ENCODE assay signal across 9 cellular contexts in genomic region chr7:16695621-16696237, GRCh38. TPM values are rescaled to one million over a fixed set of nuclear protein-coding genes. Genes with fewer than 3 reads are reported as not detected.
DNase-seq lines count a peak whose midpoint lies in the region; ATAC-seq and TF ChIP-seq lines count a peak whose summit lies in the region.
"Had no signal": no experiment of that assay in that cellular context is flagged by ENCODE, and none has a peak within 500 bp of the region (broad histone marks: within the 10 kb centered on the region; RNA-seq: fewer than 3 reads in every experiment).

No MANE protein-coding gene starts in this region.

- H3K27ac Mint-ChIP-seq in endodermal cell (no peak overlapping the region), mesothelial cell of epicardium (no peak overlapping the region)

- H3K9me3 ChIP-seq in NT2/D1 (ENCODE audit: insufficient read depth, low read length) = no peaks in the 10 kb centered on the region
- H3K9me3 ChIP-seq in endodermal cell (ENCODE audit: control insufficient read depth, low read length) = no peaks in the 10 kb centered on the region
- H3K9me3 ChIP-seq: BLaER1 had no signal

- no peak overlapping the region for H3K27ac ChIP-seq in endodermal cell (ENCODE audit: low read depth, low read length)
- H3K27ac ChIP-seq: BLaER1 had no signal

- H3K27me3 ChIP-seq in NT2/D1 (ENCODE audit: insufficient read depth, insufficient read length) (no peaks in the 10 kb centered on the region), endodermal cell (ENCODE audit: control insufficient read depth, insufficient read depth, low read length, poor library complexity, severe bottlenecking) (no peaks in the 10 kb centered on the region)
- H3K27me3 ChIP-seq: BLaER1 had no signal

- peaks cover 70% of the 10 kb centered on the region for H3K36me3 Mint-ChIP-seq in endodermal cell (ENCODE audit: low read depth)
- peaks cover 46% of the 10 kb centered on the region for H3K36me3 Mint-ChIP-seq in mesothelial cell of epicardium

- ATAC-seq in HG02798 (IDR thresholded peaks at IDR 0.05; ENCODE audit: poor library complexity, unreplicated experiment) (peak; percentile 55), HG02852 (IDR thresholded peaks at IDR 0.05; ENCODE audit: unreplicated experiment) (no peak), HG03280 (IDR thresholded peaks at IDR 0.05; ENCODE audit: unreplicated experiment) (no peak)

- H3K27me3 Mint-ChIP-seq in endodermal cell (ENCODE audit: insufficient read depth) (no peaks in the 10 kb centered on the region), mesothelial cell of epicardium (ENCODE audit: low read depth) (no peaks in the 10 kb centered on the region)

- no peak overlapping the region for H3K4me3 Mint-ChIP-seq in endodermal cell
- no peak overlapping the region for H3K4me3 Mint-ChIP-seq in mesothelial cell of epicardium

- H3K4me3 ChIP-seq in NT2/D1 (ENCODE audit: insufficient read length, low read depth) (no peak overlapping the region), endodermal cell (ENCODE audit: low read length) (no peak overlapping the region)
- H3K4me3 ChIP-seq: BLaER1 had no signal

- H3K4me1 ChIP-seq in NT2/D1 (ENCODE audit: insufficient read depth, insufficient read length) = no peaks in the 10 kb centered on the region
- H3K4me1 ChIP-seq in endodermal cell (ENCODE audit: control insufficient read depth, insufficient read depth, low read length) = no peaks in the 10 kb centered on the region
- H3K4me1 ChIP-seq: BLaER1 had no signal

- 100% methylated on average over 3 of the region's 4 CpGs; no CpG with 5 or more reads in 1 of the 2 experiments for WGBS in endodermal cell (ENCODE audit: insufficient coverage in 1 of 2, insufficient read length in 1 of 2), 2 experiments

- TF ChIP-seq CTCF in endodermal cell (conservative IDR thresholded peaks at IDR 0.05) (peak; percentile 84), mesothelial cell of epicardium (IDR thresholded peaks at IDR 0.05; ENCODE audit: unreplicated experiment) (peak; percentile 80)

- no peaks in the 10 kb centered on the region for H3K9me3 Mint-ChIP-seq in endodermal cell
- no peaks in the 10 kb centered on the region for H3K9me3 Mint-ChIP-seq in mesothelial cell of epicardium

- H3K9ac ChIP-seq in NT2/D1 (ENCODE audit: insufficient read length, low read depth) = no peak overlapping the region
- H3K9ac ChIP-seq in endodermal cell (ENCODE audit: extremely low read depth, low read length, poor library complexity, severe bottlenecking) = no peak overlapping the region
- H3K9ac ChIP-seq: BLaER1 had no signal

- peak; percentile 14 for DNase-seq in DMS79 treated with DMSO at 0.1 percent for 48 hours (lab: John Stamatoyannopoulos, UW)
- DNase-seq in DMS79 (lab: John Stamatoyannopoulos, UW) = no peak
- peak; percentile 57 for DNase-seq in NT2/D1 (ENCODE audit: low read depth, low spot score)
- peak; percentile 73 for DNase-seq in endodermal cell
- no peak for DNase-seq in mesothelial cell of epicardium (ENCODE audit: low spot score in 2 of 2, unreplicated experiment in 2 of 2)

- H3K4me1 Mint-ChIP-seq in endodermal cell (peaks cover 6% of the 10 kb centered on the region), mesothelial cell of epicardium (no peaks in the 10 kb centered on the region)

- peaks cover 72% of the 10 kb centered on the region for H3K36me3 ChIP-seq in NT2/D1 (ENCODE audit: insufficient read depth, insufficient read length, low read length)
- peaks cover 96% of the 10 kb centered on the region for H3K36me3 ChIP-seq in endodermal cell (ENCODE audit: control insufficient read depth, insufficient read depth, low read length)

RNA-seq across cellular contexts. Expression of gene BZW2, which starts 49.7 kb away (rescaled TPM):
- total RNA-seq in endodermal cell = 10 to 100 TPM; 75.1 to 87.7 TPM
- polyA plus RNA-seq in endodermal cell (2013, experiment 1 of 2) = 129 TPM
- polyA plus RNA-seq in endodermal cell (2013, experiment 2 of 2) = 117 TPM
- total RNA-seq in mesothelial cell of epicardium = 73.9 to 77.6 TPM (median 75.9 TPM) in 3 replicates

RNA-seq across cellular contexts. Expression of gene ANKMY2, which starts 50.2 kb away (rescaled TPM):
- total RNA-seq in endodermal cell = 10 to 100 TPM; 37.7 to 73.4 TPM
- 31.6 TPM for polyA plus RNA-seq in endodermal cell (2013, experiment 1 of 2)
- polyA plus RNA-seq in endodermal cell (2013, experiment 2 of 2) = 28.4 TPM
- 23.5 to 25.0 TPM (median 24.4 TPM) in 3 replicates for total RNA-seq in mesothelial cell of epicardium

RNA-seq across cellular contexts. Expression of gene TSPAN13, which starts 57.8 kb away (rescaled TPM):
- 10 to 100 TPM; 34.9 to 51.2 TPM for total RNA-seq in endodermal cell
- 59.1 TPM for polyA plus RNA-seq in endodermal cell (2013, experiment 1 of 2)
- 53.5 TPM for polyA plus RNA-seq in endodermal cell (2013, experiment 2 of 2)
- total RNA-seq in mesothelial cell of epicardium = 63.1 to 70.0 TPM (median 69.5 TPM) in 3 replicates

Comparison
In these comparisons a context has a peak if more than half of its experiments do, and no peak if none do; other contexts are left out.
1. DNase-seq: peak in DMS79 treated with DMSO at 0.1 percent for 48 hours (single experiment), NT2/D1 (single experiment) and endodermal cell (single experiment); none in DMS79 (single experiment) and mesothelial cell of epicardium (0 of 2).